20 cellular contexts compared by ENCODE assay signal in the genomic region with DNA sequence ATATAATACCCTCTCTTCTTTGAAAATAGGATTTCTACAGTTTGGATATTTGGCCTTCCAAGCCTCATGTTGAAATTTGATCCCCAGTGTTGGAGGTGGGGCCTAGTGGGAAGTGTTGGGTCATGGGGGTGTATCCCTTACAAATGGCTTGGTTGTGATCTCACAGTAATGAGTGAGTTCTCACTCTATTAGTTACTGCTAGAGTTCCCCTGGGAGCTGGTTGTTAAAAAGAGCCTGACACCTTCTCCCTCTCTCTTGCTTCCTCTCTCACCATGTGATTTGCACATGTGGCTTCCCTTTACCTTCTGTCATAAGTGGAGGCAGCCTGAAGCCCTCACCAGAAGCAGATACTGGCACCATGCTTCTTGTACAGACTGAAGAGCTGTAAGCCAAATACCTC.
A peak's percentile ranks its signal among the peaks of the same experiment; 100 is the strongest.
DNase-seq lines count a peak whose midpoint lies in the region; ATAC-seq, FAIRE-seq and TF ChIP-seq lines count a peak whose summit lies in the region.
"Had no signal": no experiment of that assay in that cellular context is flagged by ENCODE, and none has a peak within 500 bp of the region (broad histone marks: within the 10 kb centered on the region; RNA-seq: fewer than 3 reads in every experiment).

No MANE protein-coding gene starts in this region.

- H2BK12ac ChIP-seq in mesenchymal stem cell (ENCODE audit: low read length in 2 of 2), result no peak overlapping the region

- peaks cover 2% of the 10 kb centered on the region for H3K79me1 ChIP-seq in mesenchymal stem cell (replicated peaks; ENCODE audit: low read length, poor library complexity, severe bottlenecking)

- no peaks in the 10 kb centered on the region for H3K27me3 ChIP-seq in A673 (replicated peaks; ENCODE audit: insufficient read depth, low read depth, low read length, poor library complexity)
- H3K27me3 ChIP-seq in Karpas-422 (ENCODE audit: low read length), result no peaks in the 10 kb centered on the region
- H3K27me3 ChIP-seq in K562 (ENCODE audit: control insufficient read depth in 2 of 2, insufficient read depth in 2 of 2, low read length in 2 of 2), result no peaks in the 10 kb centered on the region
- peaks cover 0 to 8% of the 10 kb centered on the region in 2 experiments for H3K27me3 ChIP-seq in mesenchymal stem cell (ENCODE audit: control insufficient read depth in 1 of 2, insufficient read depth in 1 of 2, low read length in 2 of 2)
- H3K27me3 ChIP-seq in MG63, result no peaks in the 10 kb centered on the region
- H3K27me3 ChIP-seq: cardiac muscle cell had no signal

- H3K4me1 ChIP-seq in A673 (ENCODE audit: insufficient read depth, low read length, poor library complexity, severe bottlenecking) (no peaks in the 10 kb centered on the region), Karpas-422 (ENCODE audit: low read length) (peaks cover 15% of the 10 kb centered on the region), K562 (replicated peaks in 1 of 2; ENCODE audit: control insufficient read depth in 2 of 2, insufficient read depth in 2 of 2, low read length in 2 of 2) (no peaks in the 10 kb centered on the region), mesenchymal stem cell (ENCODE audit: control insufficient read depth, insufficient read depth, low read depth, low read length) (no peaks in the 10 kb centered on the region)

- no peak overlapping the region for H3K4ac ChIP-seq in mesenchymal stem cell (ENCODE audit: low read depth in 1 of 2, low read length in 2 of 2)

- no peak overlapping the region for H2AK5ac ChIP-seq in mesenchymal stem cell (ENCODE audit: low read length, severe bottlenecking)

- in situ Hi-C loops in K562 (cut with MboI), result no loop called here

- intact Hi-C loops in A673 (cut with micrococcal nuclease; ENCODE audit: unreplicated experiment), result no loop called here
- intact Hi-C loops in K562 (cut with micrococcal nuclease), result no loop called here
- intact Hi-C loops in sciatic nerve (cut with DNase I), result no loop called here

- TF ChIP-seq CTCF in A673 (conservative IDR thresholded peaks at IDR 0.05; ENCODE audit: low read depth, low read length) (no peak), K562 (IDR thresholded peaks at IDR 0.05 in 2 of 3, conservative IDR thresholded peaks at IDR 0.05 in 1 of 3; ENCODE audit: insufficient read depth in 2 of 3, low read depth in 1 of 3, low read length in 3 of 3) (no peak)

- peak; percentile 75 for FAIRE-seq in K562 (lab: Jason Lieb, UNC)
- FAIRE-seq: G401.6, HepG2, urothelium cell line had no signal

- no peaks in the 10 kb centered on the region for H3K36me3 ChIP-seq in A673 (ENCODE audit: insufficient read depth, low read length, poor library complexity, severe bottlenecking)
- H3K36me3 ChIP-seq in Karpas-422 (ENCODE audit: insufficient read depth, low read length), result no peaks in the 10 kb centered on the region
- no peaks in the 10 kb centered on the region for H3K36me3 ChIP-seq in K562 (ENCODE audit: control insufficient read depth, insufficient read depth, low read length)
- no peaks in the 10 kb centered on the region for H3K36me3 ChIP-seq in mesenchymal stem cell (ENCODE audit: control insufficient read depth in 1 of 2, insufficient read depth in 2 of 2, low read depth in 1 of 2, low read length in 2 of 2)
- H3K36me3 ChIP-seq in MG63, result no peaks in the 10 kb centered on the region
- H3K36me3 ChIP-seq: cardiac muscle cell had no signal

- DNase-seq in A673 (ENCODE audit: low spot score) (peak; percentile 53), Karpas-422 (peak; percentile 80), K562 (ENCODE audit: extremely low read depth in 1 of 4, low spot score in 3 of 4) (peak in 1 of 4 experiments; percentile 56), sciatic nerve (ENCODE audit: low spot score) (no peak), mesenchymal stem cell (no peak), HPDE6-E6E7 (ENCODE audit: extremely low spot score) (no peak), MG63 (no peak)
- DNase-seq: activated CD4-positive, alpha-beta T cell treated with anti-CD3 and anti-CD28 coated beads, Interleukin-2, amount 50 U/mL, for 48 hours; activated naive CD8-positive, alpha-beta T cell treated with anti-CD3 and anti-CD28 coated beads, Interleukin-2, amount 10 ng/mL, durations not matched to agents 7 days and 5 days; activated T-cell treated with anti-CD3 and anti-CD28 coated beads, Interleukin-2, amount 50 U/mL, for 72 hours; CD8-positive, alpha-beta memory T cell; effector memory CD8-positive, alpha-beta T cell; NCI-H1092 treated with DMSO at 0.1 percent for 48 hours; stimulated activated naive CD8-positive, alpha-beta T cell treated with anti-CD3 and anti-CD28 coated beads, Interleukin-15, amount 100 ng/mL, for 72 hours had no signal

- H3K27ac ChIP-seq in A673 (ENCODE audit: low read depth, low read length, poor library complexity, severe bottlenecking) (no peak overlapping the region), Karpas-422 (ENCODE audit: low read length) (peak overlapping the region; percentile 20; the same call in 1 of the 2 replicates), K562 (ENCODE audit: extremely low read depth, low read depth, low read length) (peak overlapping the region; percentile 73; the same call in 2 of the 3 replicates), mesenchymal stem cell (ENCODE audit: low read length, poor library complexity, severe bottlenecking) (no peak overlapping the region)
- H3K27ac ChIP-seq: cardiac muscle cell had no signal

- H3K9ac ChIP-seq in Karpas-422 (ENCODE audit: low read length) (no peak overlapping the region), K562 (ENCODE audit: insufficient read depth in 1 of 2, low read depth in 2 of 2, low read length in 2 of 2) (no peak overlapping the region; a peak in 1 of 4 replicates), mesenchymal stem cell (ENCODE audit: low read length) (no peak overlapping the region)

- no peak overlapping the region for H3K23ac ChIP-seq in mesenchymal stem cell (ENCODE audit: low read length in 2 of 2)

- H4K20me1 ChIP-seq in Karpas-422 (ENCODE audit: insufficient read depth, low read depth, low read length), result no peaks in the 10 kb centered on the region
- H4K20me1 ChIP-seq in K562 (replicated peaks; ENCODE audit: control insufficient read depth, insufficient read depth, low read length), result no peaks in the 10 kb centered on the region

- no peak overlapping the region for H3K14ac ChIP-seq in mesenchymal stem cell (ENCODE audit: low read length in 2 of 2)

- H3K18ac ChIP-seq in mesenchymal stem cell (ENCODE audit: low read depth in 1 of 2, low read length in 2 of 2), result no peak overlapping the region

- TF ChIP-seq POLR2A in K562 (conservative IDR thresholded peaks at IDR 0.05), result no peak

- no peak for TF ChIP-seq RAD21 in K562 (CRISPR knock-in tag; conservative IDR thresholded peaks at IDR 0.05 in 1 of 2, IDR thresholded peaks at IDR 0.05 in 1 of 2)

- H4K8ac ChIP-seq in mesenchymal stem cell (ENCODE audit: low read length), result no peak overlapping the region

- H3K4me3 ChIP-seq in A673 (ENCODE audit: low read depth, low read length, poor library complexity, severe bottlenecking) (no peak overlapping the region), Karpas-422 (ENCODE audit: low read length) (no peak overlapping the region), K562 (no peak overlapping the region), mesenchymal stem cell (ENCODE audit: insufficient read depth in 1 of 2, low read depth in 1 of 2, low read length in 2 of 2) (no peak overlapping the region), MG63 (no peak overlapping the region)
- H3K4me3 ChIP-seq: cardiac muscle cell had no signal

- no peak overlapping the region for H3K4me2 ChIP-seq in Karpas-422 (ENCODE audit: low read depth, low read length, poor library complexity, severe bottlenecking)
- H3K4me2 ChIP-seq in K562 (ENCODE audit: insufficient read depth, low read length), result no peak overlapping the region
- H3K4me2 ChIP-seq in mesenchymal stem cell (ENCODE audit: low read length, poor library complexity, severe bottlenecking), result no peak overlapping the region

- H3K79me2 ChIP-seq in Karpas-422 (ENCODE audit: low read length) (peaks cover 14% of the 10 kb centered on the region), K562 (ENCODE audit: control insufficient read depth, insufficient read depth, low read length) (0 out of 3 replicates have a peak, but pooled peaks cover 4% of the 10 kb centered on the region)

- CTCF ChIA-PET in A673 (lab: Charles Lee), result no interaction called here
- CTCF ChIA-PET in K562 (lab: Yijun Ruan, JAX; ENCODE audit: low intra/inter-chr PET ratio), result no interaction called here

- TF ChIP-seq EP300 in K562 (IDR thresholded peaks at IDR 0.05; ENCODE audit: low read length), result no peak

- POLR2A ChIA-PET in A673 (lab: Charles Lee; ENCODE audit: low non-redundant PET) (no interaction called here), K562 (lab: Yijun Ruan, JAX) (interaction anchor here (1.4 kb wide), 2 partner anchors 28 to 221 kb away, joined by 4 to 5 read pairs; a partner anchor contains a TSS)

- H2BK5ac ChIP-seq in mesenchymal stem cell (ENCODE audit: low read depth, low read length, poor library complexity, severe bottlenecking), result no peak overlapping the region

- no TSS peak for BruUV-seq in A673 (replicated peaks; lab: Mats Ljungman, UMichigan)
- BruUV-seq in K562 (replicated peaks; lab: Mats Ljungman, UMichigan), result no TSS peak

- no peak overlapping the region for H2BK120ac ChIP-seq in mesenchymal stem cell (ENCODE audit: low read depth, low read length)

- no peak overlapping the region for H2BK15ac ChIP-seq in mesenchymal stem cell (ENCODE audit: low read depth, poor library complexity, severe bottlenecking)

- H3K9me3 ChIP-seq in A673 (ENCODE audit: low read depth, low read length, poor library complexity, severe bottlenecking) (no peaks in the 10 kb centered on the region), Karpas-422 (ENCODE audit: low read length) (no peaks in the 10 kb centered on the region), K562 (replicated peaks; ENCODE audit: control insufficient read depth, insufficient read depth, low read depth, low read length) (no peaks in the 10 kb centered on the region), mesenchymal stem cell (ENCODE audit: control insufficient read depth, low read length) (peaks cover 14% of the 10 kb centered on the region), MG63 (peaks cover 2% of the 10 kb centered on the region; the same call in 1 of the 2 replicates)

- no peak overlapping the region for H2AFZ ChIP-seq in Karpas-422 (ENCODE audit: low read length)
- peak overlapping the region; percentile 55; the same call in 1 of the 2 replicates for H2AFZ ChIP-seq in K562 (ENCODE audit: low read depth, low read length)
- no peak overlapping the region for H2AFZ ChIP-seq in mesenchymal stem cell (ENCODE audit: low read depth, low read length)

- H4K91ac ChIP-seq in mesenchymal stem cell (ENCODE audit: low read length), result no peak overlapping the region

- no peaks in the 10 kb centered on the region for H3K9me1 ChIP-seq in K562 (ENCODE audit: control insufficient read depth, insufficient read depth, low read length)

- ATAC-seq in GM19463 (IDR thresholded peaks at IDR 0.05; ENCODE audit: unreplicated experiment) (peak; percentile 76), K562 (peak; percentile 97), sciatic nerve (no peak)
- ATAC-seq: activated T-cell treated with anti-CD3 and anti-CD28 coated beads, Interleukin-2, amount 50 U/mL, for 72 hours; effector memory CD8-positive, alpha-beta T cell; HepG2; natural killer cell treated with Interleukin-12 subunit alpha and Interleukin-12 subunit beta and Interleukin-15 and Interleukin-18, amount 100 ng/mL, for 72 hours; stimulated activated naive CD8-positive, alpha-beta T cell treated with anti-CD3 and anti-CD28 coated beads, Interleukin-15, amount 100 ng/mL, for 72 hours had no signal

- H3K9me2 ChIP-seq in Karpas-422 (replicated peaks; ENCODE audit: insufficient read depth, low read length), result no peaks in the 10 kb centered on the region

Comparison
In these comparisons a context has a peak if more than half of its experiments do, and no peak if none do; other contexts are left out.
1. DNase-seq: peak in A673 (single experiment) and Karpas-422 (single experiment); none in sciatic nerve (single experiment), mesenchymal stem cell (single experiment), HPDE6-E6E7 (single experiment) and MG63 (single experiment).
2. H3K27ac ChIP-seq: peak in Karpas-422 (single experiment) and K562 (single experiment); none in A673 (single experiment) and mesenchymal stem cell (single experiment).